ENCODE assay signal across 15 cellular contexts in the genomic region with DNA sequence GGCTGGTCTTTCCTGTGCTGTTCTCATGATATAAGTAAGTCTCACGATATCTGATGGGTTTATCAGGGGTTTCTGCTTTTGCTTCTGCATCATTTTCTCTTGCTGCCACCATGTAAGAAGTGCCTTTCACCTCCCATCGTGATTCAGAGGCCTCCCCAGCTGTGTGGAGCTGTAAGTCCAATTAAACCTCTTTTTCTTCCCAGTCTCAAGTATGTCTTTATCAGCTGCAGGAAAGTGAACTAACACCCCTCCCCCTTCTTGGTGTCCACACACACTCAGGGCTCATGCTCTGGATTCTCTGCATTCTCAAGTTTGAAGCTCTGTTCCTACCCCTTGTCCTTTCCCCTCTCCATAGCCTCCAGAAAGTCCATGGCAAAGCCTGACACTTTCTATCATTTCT.
"Had no signal": no experiment of that assay in that cellular context is flagged by ENCODE, and none has a peak within 500 bp of the region (broad histone marks: within the 10 kb centered on the region; RNA-seq: fewer than 3 reads in every experiment).

No MANE protein-coding gene starts in this region.

- H3K4me3 ChIP-seq: cardiac muscle cell, gastroesophageal sphincter, heart left ventricle, transverse colon had no signal

- H3K27me3 ChIP-seq: cardiac muscle cell, gastroesophageal sphincter, heart left ventricle, transverse colon had no signal

- H3K4me1 Mint-ChIP-seq: activated CD4-positive, alpha-beta T cell treated with anti-CD3 and anti-CD28 coated beads, Interleukin-2, amount 10 ng/mL, durations not matched to agents 7 days and 5 days; natural killer cell had no signal

- H3K9me3 Mint-ChIP-seq: T-helper 1 cell treated with Interleukin-12 subunit alpha and Interleukin-12 subunit beta and Interleukin-4 antibody, amounts not matched to agents 30 μg/mL and 1 μg/mL, for 36 hours had no signal

- DNase-seq: activated CD4-positive, alpha-beta T cell treated with anti-CD3 and anti-CD28 coated beads, Interleukin-2, amount 10 ng/mL, durations not matched to agents 7 days and 5 days; activated CD8-positive, alpha-beta T cell treated with anti-CD3 and anti-CD28 coated beads, Interleukin-2, amount 10 ng/mL, durations not matched to agents 7 days and 5 days; activated naive CD4-positive, alpha-beta T cell treated with anti-CD3 and anti-CD28 coated beads, Interleukin-2, amount 50 U/mL, for 16 hours; activated T-cell treated with anti-CD3 and anti-CD28 coated beads, Interleukin-2, amount 50 U/mL, for 24 hours; dermis blood vessel endothelial cell; effector memory CD8-positive, alpha-beta T cell; heart left ventricle; natural killer cell; retina; stimulated activated CD4-positive, alpha-beta T cell treated with anti-CD3 and anti-CD28 coated beads, Interleukin-2, amount 100 ng/mL, for 24 hours; stimulated activated naive CD8-positive, alpha-beta T cell treated with anti-CD3 and anti-CD28 coated beads, Interleukin-15, Interleukin-2, amounts not matched to agents 100 U/mL and 50 U/mL, for 24 hours; transverse colon had no signal

- H3K27ac ChIP-seq: cardiac muscle cell had no signal

- H3K36me3 Mint-ChIP-seq: natural killer cell had no signal

- H3K36me3 ChIP-seq: cardiac muscle cell, gastroesophageal sphincter, heart left ventricle, transverse colon had no signal

- H3K27ac Mint-ChIP-seq: activated CD4-positive, alpha-beta T cell treated with anti-CD3 and anti-CD28 coated beads, Interleukin-2, amount 10 ng/mL, durations not matched to agents 7 days and 5 days; activated CD8-positive, alpha-beta T cell treated with anti-CD3 and anti-CD28 coated beads, Interleukin-2, amount 10 ng/mL, durations not matched to agents 7 days and 5 days; activated T-cell treated with anti-CD3 and anti-CD28 coated beads, Interleukin-2, amount 50 U/mL, for 24 hours; effector memory CD8-positive, alpha-beta T cell; natural killer cell; T-helper 1 cell treated with Interleukin-12 subunit alpha and Interleukin-12 subunit beta and Interleukin-4 antibody, amounts not matched to agents 30 μg/mL and 1 μg/mL, for 36 hours had no signal

- H3K4me3 Mint-ChIP-seq: activated CD4-positive, alpha-beta T cell treated with anti-CD3 and anti-CD28 coated beads, Interleukin-2, amount 10 ng/mL, durations not matched to agents 7 days and 5 days; activated CD8-positive, alpha-beta T cell treated with anti-CD3 and anti-CD28 coated beads, Interleukin-2, amount 10 ng/mL, durations not matched to agents 7 days and 5 days; activated T-cell treated with anti-CD3 and anti-CD28 coated beads, Interleukin-2, amount 50 U/mL, for 24 hours; effector memory CD8-positive, alpha-beta T cell; natural killer cell; T-helper 1 cell treated with Interleukin-12 subunit alpha and Interleukin-12 subunit beta and Interleukin-4 antibody, amounts not matched to agents 30 μg/mL and 1 μg/mL, for 36 hours had no signal

- ATAC-seq: activated CD8-positive, alpha-beta T cell treated with anti-CD3 and anti-CD28 coated beads, Interleukin-2, amount 10 ng/mL, durations not matched to agents 7 days and 5 days; effector memory CD8-positive, alpha-beta T cell; natural killer cell; stimulated activated naive CD8-positive, alpha-beta T cell treated with anti-CD3 and anti-CD28 coated beads, Interleukin-15, Interleukin-2, amounts not matched to agents 100 U/mL and 50 U/mL, for 24 hours had no signal
